ENCODE assay signal across 15 cellular contexts in the genomic region with DNA sequence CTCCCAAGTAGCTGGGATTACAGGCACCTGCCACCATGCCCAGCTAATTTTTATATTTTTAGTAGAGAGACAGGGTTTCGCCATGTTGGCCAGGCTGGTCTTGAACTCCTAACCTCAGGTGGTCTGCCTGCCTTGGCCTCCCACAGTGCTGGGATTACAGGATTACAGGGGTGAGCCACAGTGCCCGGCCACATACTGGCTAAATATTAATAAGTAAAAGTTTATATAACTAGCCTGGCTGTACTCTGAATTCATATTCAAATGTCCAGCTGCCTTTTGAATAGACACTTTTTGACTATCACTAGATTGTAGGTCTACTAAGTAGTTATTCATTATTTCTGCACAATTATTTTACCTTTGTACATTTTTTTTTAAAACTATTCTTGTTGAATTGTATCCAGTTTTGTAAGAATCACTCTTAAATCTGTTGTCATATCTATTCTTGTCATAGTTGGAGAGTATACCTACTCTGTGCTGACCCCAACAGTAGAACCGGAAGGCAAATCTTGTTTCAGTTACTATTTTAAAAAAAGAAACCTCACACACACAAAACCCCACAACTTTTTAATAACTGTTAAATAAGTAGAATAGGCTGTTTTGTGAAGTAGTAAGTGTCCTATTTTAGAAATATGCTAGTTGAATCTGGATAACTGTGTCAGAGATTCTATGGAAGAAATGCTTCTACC. TPM values are rescaled to one million over a fixed set of nuclear protein-coding genes. Genes with fewer than 3 reads are reported as not detected.
DNase-seq lines count a peak whose midpoint lies in the region; ATAC-seq, FAIRE-seq and TF ChIP-seq lines count a peak whose summit lies in the region.
"Had no signal": no experiment of that assay in that cellular context is flagged by ENCODE, and none has a peak within 500 bp of the region (broad histone marks: within the 10 kb centered on the region; RNA-seq: fewer than 3 reads in every experiment).

No MANE protein-coding gene starts in this region.

- H3K27me3 ChIP-seq in lower lobe of right lung (ENCODE audit: low read depth) (no peaks in the 10 kb centered on the region), tibial artery (no peaks in the 10 kb centered on the region)
- H3K27me3 ChIP-seq: BLaER1, gastroesophageal sphincter had no signal

- peak overlapping the region; percentile 66 for H3K27ac ChIP-seq in lower lobe of right lung
- no peak overlapping the region for H3K27ac ChIP-seq in kidney (ENCODE audit: low read depth in 2 of 2, low read length in 2 of 2)
- peak overlapping the region in 1 of 2 donors; percentile 19 for H3K27ac ChIP-seq in tibial artery
- H3K27ac ChIP-seq: BLaER1 had no signal

- FAIRE-seq in kidney (lab: Jason Lieb, UNC): no peak

- H3K4me3 ChIP-seq in lower lobe of right lung (no peak overlapping the region), kidney (ENCODE audit: low read length in 2 of 2) (no peak overlapping the region), tibial artery (no peak overlapping the region)
- H3K4me3 ChIP-seq: BLaER1, gastroesophageal sphincter had no signal

- H3K36me3 ChIP-seq in lower lobe of right lung (peaks cover 11% of the 10 kb centered on the region), kidney (ENCODE audit: control insufficient read depth in 1 of 2, insufficient read depth in 2 of 2, low read length in 2 of 2) (no peaks in the 10 kb centered on the region), tibial artery (peaks cover 11 to 19% (median 19%) of the 10 kb centered on the region in 3 donors)

- TF ChIP-seq CTCF in lower lobe of right lung (IDR thresholded peaks at IDR 0.05) (no peak), kidney (IDR thresholded peaks at IDR 0.05; ENCODE audit: borderline replicate concordance, extremely low read depth, insufficient read depth) (no peak), tibial artery (IDR thresholded peaks at IDR 0.05) (no peak)

- intact Hi-C loops in lower lobe of right lung (cut with DNase I): no loop called here
- intact Hi-C loops in kidney (cut with DNase I): no loop called here
- intact Hi-C loops in tibial artery (cut with DNase I; ENCODE audit: low total_unique reads): no loop called here
- intact Hi-C loops in head of caudate nucleus (cut with DNase I): no loop called here

- peak; percentile 60 for ATAC-seq in GM18873 (IDR thresholded peaks at IDR 0.05; ENCODE audit: low FRiP score, unreplicated experiment)
- peak; percentile 60 for ATAC-seq in GM21576 (IDR thresholded peaks at IDR 0.05; ENCODE audit: unreplicated experiment)
- peak; percentile 62 for ATAC-seq in HG03139 (IDR thresholded peaks at IDR 0.05; ENCODE audit: unreplicated experiment)
- ATAC-seq in lower lobe of right lung: peak in 1 of 2 donors; percentile 26
- ATAC-seq: natural killer cell treated with Interleukin-12 subunit alpha and Interleukin-12 subunit beta and Interleukin-15 and Interleukin-18, amount 100 ng/mL, for 72 hours; Right ventricle myocardium inferior; stimulated activated naive CD8-positive, alpha-beta T cell treated with anti-CD3 and anti-CD28 coated beads, Interleukin-15, Interleukin-2, amounts not matched to agents 100 U/mL and 50 U/mL, for 24 hours had no signal

- H3K9me3 ChIP-seq in lower lobe of right lung (no peaks in the 10 kb centered on the region), kidney (ENCODE audit: control insufficient read depth in 1 of 2, low read length in 2 of 2) (no peaks in the 10 kb centered on the region), tibial artery (peaks cover 0 to 7% (median 5%) of the 10 kb centered on the region in 3 donors)

- H3K4me1 ChIP-seq in lower lobe of right lung (peaks cover 38% of the 10 kb centered on the region), kidney (ENCODE audit: control insufficient read depth in 1 of 2, insufficient read depth in 1 of 2, low read depth in 1 of 2, low read length in 2 of 2) (peaks cover 0 to 3% of the 10 kb centered on the region in 2 donors), tibial artery (peaks cover 0 to 42% (median 13%) of the 10 kb centered on the region in 4 donors)
- H3K4me1 ChIP-seq: BLaER1 had no signal

- H3K9ac ChIP-seq in kidney (ENCODE audit: low read length in 2 of 2): no peak overlapping the region
- H3K9ac ChIP-seq: BLaER1 had no signal

- DNase-seq in lower lobe of right lung (no peak), kidney (no peak), tibial artery (no peak), head of caudate nucleus (no peak), C1 segment of cervical spinal cord (lab: John Stamatoyannopoulos, UW) (no peak)
- DNase-seq: activated CD8-positive, alpha-beta T cell treated with anti-CD3 and anti-CD28 coated beads for 36 hours; activated gamma-delta T cell; stimulated activated naive CD8-positive, alpha-beta T cell treated with anti-CD3 and anti-CD28 coated beads, Interleukin-15, Interleukin-2, amounts not matched to agents 100 U/mL and 50 U/mL, for 24 hours had no signal

RNA-seq across cellular contexts. Expression of gene MINPP1, which starts 29.6 kb away (rescaled TPM):
- total RNA-seq in lower lobe of right lung: 15.6 TPM
- total RNA-seq in kidney: 13.1 TPM
- polyA plus RNA-seq in kidney (ENCODE audit: insufficient read depth, low read depth, low replicate concordance): 15.7 TPM
